Comparison of ENCODE assay signal across 9 cellular contexts in genomic region chr7:43870316-43870715, GRCh38. TPM values are rescaled to one million over a fixed set of nuclear protein-coding genes. Genes with fewer than 3 reads are reported as not detected.
DNase-seq lines count a peak whose midpoint lies in the region; ATAC-seq, FAIRE-seq and TF ChIP-seq lines count a peak whose summit lies in the region.
"Had no signal": no experiment of that assay in that cellular context is flagged by ENCODE, and none has a peak within 500 bp of the region (broad histone marks: within the 10 kb centered on the region; RNA-seq: fewer than 3 reads in every experiment).

No MANE protein-coding gene starts in this region.

- no peak overlapping the region for H3K9ac ChIP-seq in kidney (ENCODE audit: low read length in 2 of 2)

- H3K36me3 ChIP-seq in left lung (peaks cover 0 to 26% of the 10 kb centered on the region in 2 donors), tibial artery (peaks cover 19 to 35% (median 28%) of the 10 kb centered on the region in 3 donors), kidney (ENCODE audit: control insufficient read depth in 1 of 2, insufficient read depth in 2 of 2, low read length in 2 of 2) (peaks cover 5 to 17% of the 10 kb centered on the region in 2 donors)

- H3K4me3 Mint-ChIP-seq in activated naive CD4-positive, alpha-beta T cell treated with anti-CD3 and anti-CD28 coated beads, Interleukin-2, amount 10 ng/mL, durations not matched to agents 7 days and 5 days: peak overlapping the region; percentile 16
- H3K4me3 Mint-ChIP-seq in activated CD8-positive, alpha-beta T cell treated with anti-CD3 and anti-CD28 coated beads for 36 hours: peak overlapping the region; percentile 24

- no peak for FAIRE-seq in kidney (lab: Jason Lieb, UNC)

- no peak for ATAC-seq in activated CD8-positive, alpha-beta T cell treated with anti-CD3 and anti-CD28 coated beads for 36 hours
- ATAC-seq in left lung: no peak
- no peak for ATAC-seq in HG03342 (IDR thresholded peaks at IDR 0.05; ENCODE audit: unreplicated experiment)
- ATAC-seq in GM18870 (IDR thresholded peaks at IDR 0.05; ENCODE audit: unreplicated experiment): no peak

- H3K9me3 ChIP-seq in left lung: no peaks in the 10 kb centered on the region
- no peaks in the 10 kb centered on the region for H3K9me3 ChIP-seq in tibial artery
- no peaks in the 10 kb centered on the region for H3K9me3 ChIP-seq in kidney (ENCODE audit: control insufficient read depth in 1 of 2, low read length in 2 of 2)

- peaks cover 31% of the 10 kb centered on the region for H3K36me3 Mint-ChIP-seq in activated naive CD4-positive, alpha-beta T cell treated with anti-CD3 and anti-CD28 coated beads, Interleukin-2, amount 10 ng/mL, durations not matched to agents 7 days and 5 days
- peaks cover 27% of the 10 kb centered on the region for H3K36me3 Mint-ChIP-seq in activated CD8-positive, alpha-beta T cell treated with anti-CD3 and anti-CD28 coated beads for 36 hours (ENCODE audit: low read depth)

- intact Hi-C loops in activated CD8-positive, alpha-beta T cell treated with anti-CD3 and anti-CD28 coated beads for 36 hours (cut with micrococcal nuclease): no loop called here
- intact Hi-C loops in left lung (cut with DNase I) (no loop called here), tibial artery (cut with DNase I; ENCODE audit: low total_unique reads) (loop anchor here (5.0 kb wide), 2 partner anchors 37 to 57 kb away; partner anchors contain the start of genes UBE2D4 and URGCP), kidney (cut with DNase I) (no loop called here)

- POLR2A ChIA-PET in activated CD8-positive, alpha-beta T cell treated with anti-CD3 and anti-CD28 coated beads for 36 hours (lab: Charles Lee): interaction anchor here (1.3 kb wide), 2 partner anchors 15 to 34 kb away, joined by 3 read pairs; no protein-coding TSS in a partner anchor

- no peak overlapping the region for H3K27ac Mint-ChIP-seq in activated naive CD4-positive, alpha-beta T cell treated with anti-CD3 and anti-CD28 coated beads, Interleukin-2, amount 10 ng/mL, durations not matched to agents 7 days and 5 days
- H3K27ac Mint-ChIP-seq in activated CD8-positive, alpha-beta T cell treated with anti-CD3 and anti-CD28 coated beads for 36 hours: no peak overlapping the region

- H3K4me3 ChIP-seq in left lung (peak overlapping the region in 1 of 2 donors; percentile 69), tibial artery (peak overlapping the region; percentile 93 to 98), kidney (ENCODE audit: low read length in 2 of 2) (peak overlapping the region in 1 of 2 donors; percentile 83)

- H3K27ac ChIP-seq in left lung: peak overlapping the region; percentile 88 to 92
- H3K27ac ChIP-seq in tibial artery: peak overlapping the region; percentile 88 to 95
- H3K27ac ChIP-seq in kidney (ENCODE audit: low read depth in 2 of 2, low read length in 2 of 2): no peak overlapping the region

- no peak for DNase-seq in activated naive CD4-positive, alpha-beta T cell treated with anti-CD3 and anti-CD28 coated beads, Interleukin-2, amount 10 ng/mL, durations not matched to agents 7 days and 5 days
- no peak for DNase-seq in activated naive CD4-positive, alpha-beta T cell (lab: John Stamatoyannopoulos, UW)
- no peak for DNase-seq in activated CD8-positive, alpha-beta T cell treated with anti-CD3 and anti-CD28 coated beads for 36 hours
- no peak for DNase-seq in left lung
- DNase-seq in tibial artery: no peak
- DNase-seq in kidney: no peak
- DNase-seq: T-helper 1 cell had no signal

- peaks cover 28% of the 10 kb centered on the region for H3K4me1 Mint-ChIP-seq in activated naive CD4-positive, alpha-beta T cell treated with anti-CD3 and anti-CD28 coated beads, Interleukin-2, amount 10 ng/mL, durations not matched to agents 7 days and 5 days
- peaks cover 22% of the 10 kb centered on the region for H3K4me1 Mint-ChIP-seq in activated CD8-positive, alpha-beta T cell treated with anti-CD3 and anti-CD28 coated beads for 36 hours (ENCODE audit: low read depth)

- H3K27me3 Mint-ChIP-seq in activated naive CD4-positive, alpha-beta T cell treated with anti-CD3 and anti-CD28 coated beads, Interleukin-2, amount 10 ng/mL, durations not matched to agents 7 days and 5 days: peaks cover 19% of the 10 kb centered on the region
- no peaks in the 10 kb centered on the region for H3K27me3 Mint-ChIP-seq in activated CD8-positive, alpha-beta T cell treated with anti-CD3 and anti-CD28 coated beads for 36 hours

- peaks cover 10 to 29% of the 10 kb centered on the region in 2 donors for H3K4me1 ChIP-seq in left lung
- H3K4me1 ChIP-seq in tibial artery: peaks cover 0 to 47% (median 34%) of the 10 kb centered on the region in 4 donors
- H3K4me1 ChIP-seq in kidney (ENCODE audit: control insufficient read depth in 1 of 2, insufficient read depth in 1 of 2, low read depth in 1 of 2, low read length in 2 of 2): peaks cover 0 to 8% of the 10 kb centered on the region in 2 donors

- TF ChIP-seq CTCF in activated CD8-positive, alpha-beta T cell treated with anti-CD3 and anti-CD28 coated beads for 36 hours (IDR thresholded peaks at IDR 0.05): no peak
- TF ChIP-seq CTCF in left lung (IDR thresholded peaks at IDR 0.05) (no peak), tibial artery (IDR thresholded peaks at IDR 0.05) (no peak), kidney (IDR thresholded peaks at IDR 0.05; ENCODE audit: borderline replicate concordance, extremely low read depth, insufficient read depth) (no peak)

- H3K9me3 Mint-ChIP-seq in activated naive CD4-positive, alpha-beta T cell treated with anti-CD3 and anti-CD28 coated beads, Interleukin-2, amount 10 ng/mL, durations not matched to agents 7 days and 5 days: no peaks in the 10 kb centered on the region
- H3K9me3 Mint-ChIP-seq in activated CD8-positive, alpha-beta T cell treated with anti-CD3 and anti-CD28 coated beads for 36 hours: peaks cover 1% of the 10 kb centered on the region

- H3K27me3 ChIP-seq in left lung (no peaks in the 10 kb centered on the region), tibial artery (no peaks in the 10 kb centered on the region)

- CTCF ChIA-PET in activated naive CD4-positive, alpha-beta T cell treated with anti-CD3 and anti-CD28 coated beads, Interleukin-2, amount 10 ng/mL, durations not matched to agents 7 days and 5 days (lab: Charles Lee): no interaction called here
- CTCF ChIA-PET in activated CD8-positive, alpha-beta T cell treated with anti-CD3 and anti-CD28 coated beads for 36 hours (lab: Charles Lee): interaction anchor here (1.1 kb wide), 1 partner anchor 31 kb away, joined by 3 read pairs; no protein-coding TSS in a partner anchor

RNA-seq across cellular contexts. Expression of gene MRPS24, which starts 1.0 kb away (rescaled TPM):
- 100 to 1,000 TPM; 127 to 130 TPM for total RNA-seq in activated CD8-positive, alpha-beta T cell treated with anti-CD3 and anti-CD28 coated beads for 36 hours
- 10 to 100 TPM; 80.9 to 87.6 TPM for total RNA-seq in left lung
- 71.2 TPM for total RNA-seq in kidney
- polyA plus RNA-seq in kidney (ENCODE audit: insufficient read depth, low read depth, low replicate concordance): 276 TPM

RNA-seq across cellular contexts. Expression of gene URGCP, which starts 36.1 kb away (rescaled TPM):
- 10 to 100 TPM; 18.8 to 19.4 TPM for total RNA-seq in activated CD8-positive, alpha-beta T cell treated with anti-CD3 and anti-CD28 coated beads for 36 hours
- total RNA-seq in left lung: 10 to 100 TPM; 25.5 to 29.9 TPM
- 41.0 TPM for total RNA-seq in kidney
- polyA plus RNA-seq in kidney (ENCODE audit: insufficient read depth, low read depth, low replicate concordance): 32.9 TPM

RNA-seq across cellular contexts. Expression of gene UBE2D4, which starts 55.9 kb away (rescaled TPM):
- 10 to 100 TPM in 1 of 2 experiments, 1 to 10 TPM in 1; 8.8 to 10.2 TPM for total RNA-seq in activated CD8-positive, alpha-beta T cell treated with anti-CD3 and anti-CD28 coated beads for 36 hours
- 10 to 100 TPM; 25.7 to 26.4 TPM for total RNA-seq in left lung
- total RNA-seq in kidney: 21.4 TPM
- polyA plus RNA-seq in kidney (ENCODE audit: insufficient read depth, low read depth, low replicate concordance): 27.8 TPM

Comparison
In these comparisons a context has a peak if more than half of its experiments do, and no peak if none do; other contexts are left out.
1. H3K27ac ChIP-seq: peak in left lung (2 of 2) and tibial artery (2 of 2); none in kidney (0 of 2).